ENCODE assay signal across 15 cellular contexts in the genomic region with DNA sequence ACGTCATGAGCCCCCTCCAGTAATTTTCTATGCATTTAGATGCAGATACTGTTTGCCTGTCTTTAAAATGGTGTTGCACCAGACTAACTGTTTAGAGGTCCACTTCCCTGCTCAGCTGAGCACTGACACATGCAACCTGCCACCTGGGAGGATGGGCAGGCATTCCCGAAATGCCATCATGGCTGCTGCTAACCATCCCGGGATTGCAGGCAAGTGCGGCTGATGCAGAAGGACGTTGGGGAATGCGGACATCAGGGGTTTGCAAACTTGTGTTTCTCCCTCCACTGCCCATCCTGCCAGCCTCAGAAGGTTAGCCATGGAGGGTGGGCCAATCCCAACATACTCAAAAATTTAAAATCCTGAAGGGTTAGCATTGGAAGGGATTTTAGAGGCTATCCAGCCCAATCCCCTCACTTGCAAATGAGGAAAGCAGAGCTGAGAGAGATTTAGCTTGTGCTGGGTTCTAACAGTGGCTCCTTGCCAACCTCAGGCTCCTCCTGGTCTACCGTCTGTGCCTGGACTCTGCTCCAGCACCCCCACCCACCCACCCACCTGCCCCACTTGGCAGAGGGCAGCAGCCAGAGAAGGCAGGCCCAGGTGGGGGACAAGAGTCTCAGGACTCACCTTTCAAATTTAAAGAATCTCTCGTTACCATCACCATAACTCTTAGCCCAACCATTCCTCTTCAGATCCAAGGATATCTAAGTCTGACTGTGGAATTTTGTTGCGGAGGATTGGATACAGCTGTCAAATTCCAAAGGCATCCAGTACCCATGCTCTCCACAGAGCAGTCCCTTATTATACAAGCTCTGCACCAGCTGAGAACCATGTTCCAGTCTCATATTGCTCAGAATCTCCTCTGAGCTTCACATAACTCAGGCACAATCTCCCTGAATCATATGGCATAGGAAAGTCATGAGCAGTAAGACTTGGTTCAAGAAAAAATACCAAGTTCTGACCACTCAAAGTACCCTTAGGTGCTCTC.
"Had no signal": no experiment of that assay in that cellular context is flagged by ENCODE, and none has a peak within 500 bp of the region (broad histone marks: within the 10 kb centered on the region; RNA-seq: fewer than 3 reads in every experiment).

No MANE protein-coding gene starts in this region.

- H3K27ac Mint-ChIP-seq: activated CD4-positive, alpha-beta T cell treated with anti-CD3 and anti-CD28 coated beads, Interleukin-2, amount 10 ng/mL, durations not matched to agents 24 days and 14 days; activated naive CD8-positive, alpha-beta T cell treated with anti-CD3 and anti-CD28 coated beads, Interleukin-2, amount 10 ng/mL, durations not matched to agents 7 days and 5 days; activated T-helper 1 cell treated with anti-CD3 and anti-CD28 coated beads, Interleukin-12 subunit alpha, Interleukin-12 subunit beta, Interleukin-2, Interleukin-4 antibody, amounts not matched to agents 30 ng/mL and 10 ng/mL and 1 ng/mL, durations not matched to agents 14 hours and 24 hours and 36 hours; stimulated activated naive CD8-positive, alpha-beta T cell treated with anti-CD3 and anti-CD28 coated beads, Interleukin-15, amount 100 ng/mL, for 72 hours; type B pancreatic cell had no signal

- H3K4me3 ChIP-seq: ascending aorta, breast epithelium, dorsolateral prefrontal cortex, gastroesophageal sphincter, sigmoid colon had no signal

- H3K4me1 ChIP-seq: breast epithelium, sigmoid colon had no signal

- H3K9me3 Mint-ChIP-seq: activated CD4-positive, alpha-beta T cell treated with anti-CD3 and anti-CD28 coated beads, Interleukin-2, amount 10 ng/mL, durations not matched to agents 24 days and 14 days; activated naive CD8-positive, alpha-beta T cell treated with anti-CD3 and anti-CD28 coated beads, Interleukin-2, amount 10 ng/mL, durations not matched to agents 7 days and 5 days; activated T-helper 1 cell treated with anti-CD3 and anti-CD28 coated beads, Interleukin-12 subunit alpha, Interleukin-12 subunit beta, Interleukin-2, Interleukin-4 antibody, amounts not matched to agents 30 ng/mL and 10 ng/mL and 1 ng/mL, durations not matched to agents 14 hours and 24 hours and 36 hours; natural killer cell treated with Interleukin-12 subunit alpha and Interleukin-12 subunit beta and Interleukin-15 and Interleukin-18, amount 100 ng/mL, for 72 hours; stimulated activated naive CD8-positive, alpha-beta T cell treated with anti-CD3 and anti-CD28 coated beads, Interleukin-15, amount 100 ng/mL, for 72 hours had no signal

- H3K4me3 Mint-ChIP-seq: activated CD4-positive, alpha-beta T cell treated with anti-CD3 and anti-CD28 coated beads, Interleukin-2, amount 10 ng/mL, durations not matched to agents 24 days and 14 days; activated naive CD8-positive, alpha-beta T cell treated with anti-CD3 and anti-CD28 coated beads, Interleukin-2, amount 10 ng/mL, durations not matched to agents 7 days and 5 days; activated T-helper 1 cell treated with anti-CD3 and anti-CD28 coated beads, Interleukin-12 subunit alpha, Interleukin-12 subunit beta, Interleukin-2, Interleukin-4 antibody, amounts not matched to agents 30 ng/mL and 10 ng/mL and 1 ng/mL, durations not matched to agents 14 hours and 24 hours and 36 hours; natural killer cell treated with Interleukin-12 subunit alpha and Interleukin-12 subunit beta and Interleukin-15 and Interleukin-18, amount 100 ng/mL, for 72 hours; stimulated activated naive CD8-positive, alpha-beta T cell treated with anti-CD3 and anti-CD28 coated beads, Interleukin-15, amount 100 ng/mL, for 72 hours; type B pancreatic cell had no signal

- H3K27me3 Mint-ChIP-seq: activated CD4-positive, alpha-beta T cell treated with anti-CD3 and anti-CD28 coated beads, Interleukin-2, amount 10 ng/mL, durations not matched to agents 24 days and 14 days; activated naive CD8-positive, alpha-beta T cell treated with anti-CD3 and anti-CD28 coated beads, Interleukin-2, amount 10 ng/mL, durations not matched to agents 7 days and 5 days; natural killer cell treated with Interleukin-12 subunit alpha and Interleukin-12 subunit beta and Interleukin-15 and Interleukin-18, amount 100 ng/mL, for 72 hours; stimulated activated naive CD8-positive, alpha-beta T cell treated with anti-CD3 and anti-CD28 coated beads, Interleukin-15, amount 100 ng/mL, for 72 hours; type B pancreatic cell had no signal

- DNase-seq: activated CD4-positive, alpha-beta T cell treated with anti-CD3 and anti-CD28 coated beads, Interleukin-2, amount 10 ng/mL, durations not matched to agents 24 days and 14 days; activated CD4-positive, CD25-positive, alpha-beta regulatory T cell; activated naive CD8-positive, alpha-beta T cell treated with anti-CD3 and anti-CD28 coated beads, Interleukin-2, amount 10 ng/mL, durations not matched to agents 7 days and 5 days; erythroblast; sigmoid colon; stimulated activated CD4-positive, alpha-beta T cell treated with anti-CD3 and anti-CD28 coated beads, Interleukin-1b, Interleukin-23, amount 100 ng/mL, for 48 hours; stimulated activated naive CD8-positive, alpha-beta T cell treated with anti-CD3 and anti-CD28 coated beads, Interleukin-15, amount 100 ng/mL, for 72 hours; SW 1271 had no signal

- H3K27me3 ChIP-seq: ascending aorta, breast epithelium, dorsolateral prefrontal cortex, gastroesophageal sphincter, sigmoid colon had no signal

- H3K36me3 ChIP-seq: ascending aorta, breast epithelium, gastroesophageal sphincter, sigmoid colon had no signal

- H3K36me3 Mint-ChIP-seq: type B pancreatic cell had no signal

- H3K27ac ChIP-seq: ascending aorta, gastroesophageal sphincter, sigmoid colon had no signal

- H3K9me3 ChIP-seq: ascending aorta, breast epithelium, gastroesophageal sphincter, sigmoid colon had no signal
